7 cellular contexts compared by ENCODE assay signal in genomic region chr6:160137989-160138835, GRCh38. TPM values are rescaled to one million over a fixed set of nuclear protein-coding genes. Genes with fewer than 3 reads are reported as not detected.
DNase-seq lines count a peak whose midpoint lies in the region; ATAC-seq and TF ChIP-seq lines count a peak whose summit lies in the region.

No MANE protein-coding gene starts in this region.

- no peaks in the 10 kb centered on the region for H3K4me1 Mint-ChIP-seq in memory B cell

- no peak for ATAC-seq in memory B cell (ENCODE audit: low read depth)

- H3K27me3 ChIP-seq in HAP-1 (ENCODE audit: low read depth) (no peaks in the 10 kb centered on the region), dorsolateral prefrontal cortex (no peaks in the 10 kb centered on the region)

- intact Hi-C loops in dorsolateral prefrontal cortex (cut with DNase I), result loop anchor here (2.0 to 5.0 kb wide), 2 partner anchors 319 kb away; no protein-coding TSS in a partner anchor

- peak overlapping the region; percentile 49 for H3K27ac Mint-ChIP-seq in memory B cell

- H3K4me3 ChIP-seq in GM12864 (ENCODE audit: low read depth, low read length) (no peak overlapping the region), HAP-1 (no peak overlapping the region), dorsolateral prefrontal cortex (no peak overlapping the region)

- H3K4me3 Mint-ChIP-seq in memory B cell, result no peak overlapping the region

- in situ Hi-C loops in HAP-1 (cut with MboI; ENCODE audit: low sequenced_read_pairs), result no loop called here

- no peaks in the 10 kb centered on the region for H3K9me3 Mint-ChIP-seq in memory B cell

- no peaks in the 10 kb centered on the region for H3K36me3 Mint-ChIP-seq in memory B cell

- H3K36me3 ChIP-seq in HAP-1 (replicated peaks), result no peaks in the 10 kb centered on the region

- DNase-seq in GM12864 (ENCODE audit: low read depth), result no peak
- peak; percentile 60 to 73 for DNase-seq in HAP-1 (ENCODE audit: low spot score in 2 of 2)
- peak; percentile 51 for DNase-seq in NCI-H146 (lab: John Stamatoyannopoulos, UW)
- peak; percentile 83 for DNase-seq in activated CD4-positive, alpha-beta T cell treated with anti-CD3 and anti-CD28 coated beads for 48 hours
- DNase-seq in dorsolateral prefrontal cortex, result peak in 5 of 10 donors; percentile 28 to 64 (median 60)
- DNase-seq in memory B cell (ENCODE audit: low spot score in 2 of 2), result peak in 1 of 2 donors; percentile 23
- peak; percentile 41 for DNase-seq in stimulated activated CD8-positive, alpha-beta memory T cell treated with anti-CD3 and anti-CD28 coated beads, Interleukin-4, amount 100 ng/mL, for 24 hours (ENCODE audit: low read depth)

- no peaks in the 10 kb centered on the region for H3K9me3 ChIP-seq in HAP-1

- H3K4me1 ChIP-seq in HAP-1, result no peaks in the 10 kb centered on the region

- H3K27me3 Mint-ChIP-seq in memory B cell, result peaks cover 3% of the 10 kb centered on the region

- TF ChIP-seq CTCF in GM12864 (IDR thresholded peaks at IDR 0.05; ENCODE audit: low read depth, low read length, missing control alignments) (peak; percentile 72), dorsolateral prefrontal cortex (IDR thresholded peaks at IDR 0.05 in 54 of 56, conservative IDR thresholded peaks at IDR 0.05 in 2 of 56; ENCODE audit: low read depth in 1 of 56, partially characterized antibody in 56 of 56) (peak; percentile 48 to 80 (median 69))

- H3K27ac ChIP-seq in dorsolateral prefrontal cortex, result no peak overlapping the region

RNA-seq across cellular contexts. Expression of gene SLC22A1, which starts 16.6 kb away (rescaled TPM):
- total RNA-seq in dorsolateral prefrontal cortex, result 1 to 10 TPM in 105 of 120 experiments, under 1 TPM in 15; 0.40 to 6.7 (median 2.3) TPM
